Comparison of ENCODE assay signal across 8 cellular contexts in genomic region chr4:39365360-39365759, GRCh38. TPM values are rescaled to one million over a fixed set of nuclear protein-coding genes. Genes with fewer than 3 reads are reported as not detected.
DNase-seq lines count a peak whose midpoint lies in the region; ATAC-seq, FAIRE-seq and TF ChIP-seq lines count a peak whose summit lies in the region.

No MANE protein-coding gene starts in this region.

- peaks cover 33% of the 10 kb centered on the region for H3K4me1 ChIP-seq in left ventricle myocardium inferior
- H3K4me1 ChIP-seq in astrocyte (ENCODE audit: insufficient read depth, low read length), result peaks cover 5% of the 10 kb centered on the region
- H3K4me1 ChIP-seq in aorta (ENCODE audit: control insufficient read depth in 1 of 2, insufficient read depth in 2 of 2, low read length in 2 of 2), result peaks cover 0 to 3% of the 10 kb centered on the region in 2 donors

- H3K36me3 ChIP-seq in left ventricle myocardium inferior, result peaks cover 4% of the 10 kb centered on the region
- no peaks in the 10 kb centered on the region for H3K36me3 ChIP-seq in astrocyte (ENCODE audit: insufficient read depth, low read length)
- H3K36me3 ChIP-seq in aorta (ENCODE audit: control insufficient read depth in 1 of 2, insufficient read depth in 2 of 2, low read length in 1 of 2), result no peaks in the 10 kb centered on the region

- DNase-seq in left ventricle myocardium inferior (no peak), Right ventricle myocardium inferior (ENCODE audit: missing footprints) (no peak), astrocyte (ENCODE audit: low read depth) (no peak), memory B cell (ENCODE audit: low spot score in 2 of 2) (no peak), aorta (no peak)

- H3K27ac ChIP-seq in left ventricle myocardium inferior (replicated peaks) (peak overlapping the region; percentile 80), astrocyte (ENCODE audit: low read depth, low read length) (peak overlapping the region; percentile 90), aorta (ENCODE audit: low read depth in 1 of 2, low read length in 2 of 2) (peak overlapping the region in 1 of 2 donors; percentile 49)

- H3K9me3 ChIP-seq in left ventricle myocardium inferior (replicated peaks) (no peaks in the 10 kb centered on the region), astrocyte (ENCODE audit: insufficient read depth, low read depth, low read length) (no peaks in the 10 kb centered on the region), aorta (ENCODE audit: control insufficient read depth, low read length) (no peaks in the 10 kb centered on the region)

- H3K4me1 Mint-ChIP-seq in astrocyte (ENCODE audit: low read depth, unreplicated experiment) (peaks cover 3% of the 10 kb centered on the region), memory B cell (peaks cover 23% of the 10 kb centered on the region)

- peaks cover 2% of the 10 kb centered on the region for H3K36me3 Mint-ChIP-seq in astrocyte (ENCODE audit: low read depth, unreplicated experiment)
- peaks cover under 1% of the 10 kb centered on the region for H3K36me3 Mint-ChIP-seq in memory B cell

- FAIRE-seq in astrocyte (lab: Jason Lieb, UNC), result no peak

- H3K27ac Mint-ChIP-seq in astrocyte (ENCODE audit: unreplicated experiment), result peak overlapping the region; percentile 85
- peak overlapping the region; percentile 94 for H3K27ac Mint-ChIP-seq in memory B cell

- intact Hi-C loops in left ventricle myocardium inferior (cut with micrococcal nuclease), result no loop called here
- intact Hi-C loops in Right ventricle myocardium inferior (cut with DNase I), result no loop called here
- intact Hi-C loops in aorta (cut with DNase I), result loop anchor here in 1 of 2 donors (10.0 kb wide), 1 partner anchor 89 kb away; the partner anchor contains the start of genes LIAS and RPL9

- peak overlapping the region; percentile 100 for H2AFZ ChIP-seq in astrocyte (ENCODE audit: low read depth, low read length)

- no peak for ATAC-seq in Right ventricle myocardium inferior
- ATAC-seq in memory B cell (ENCODE audit: low read depth), result no peak
- ATAC-seq in aorta (ENCODE audit: low FRiP score), result no peak
- ATAC-seq in GM18502 (IDR thresholded peaks at IDR 0.05; ENCODE audit: poor library complexity, unreplicated experiment), result no peak
- no peak for ATAC-seq in HG02970 (IDR thresholded peaks at IDR 0.05; ENCODE audit: low FRiP score, unreplicated experiment)
- no peak for ATAC-seq in HG03108 (IDR thresholded peaks at IDR 0.05; ENCODE audit: unreplicated experiment)

- H4K20me1 ChIP-seq in astrocyte (ENCODE audit: insufficient read depth, low read length), result no peaks in the 10 kb centered on the region

- WGBS in aorta, 2 donors, result 8% methylated on average over 7 of the region's 7 CpGs

- H3K4me2 ChIP-seq in astrocyte (ENCODE audit: low read length), result peak overlapping the region; percentile 99

- peak overlapping the region; percentile 96 for H3K9ac ChIP-seq in astrocyte (ENCODE audit: low read length)

- H3K9me3 Mint-ChIP-seq in astrocyte (ENCODE audit: unreplicated experiment) (peaks cover 4% of the 10 kb centered on the region), memory B cell (peaks cover 2% of the 10 kb centered on the region)

- H3K79me2 ChIP-seq in astrocyte (ENCODE audit: insufficient read depth, low read length), result peaks cover 60% of the 10 kb centered on the region

- H3K4me3 Mint-ChIP-seq in astrocyte (ENCODE audit: unreplicated experiment) (peak overlapping the region; percentile 96), memory B cell (peak overlapping the region; percentile 93)

- no peaks in the 10 kb centered on the region for H3K27me3 ChIP-seq in left ventricle myocardium inferior (ENCODE audit: low read depth)
- no peaks in the 10 kb centered on the region for H3K27me3 ChIP-seq in astrocyte (ENCODE audit: insufficient read depth, low read length)
- H3K27me3 ChIP-seq in aorta (ENCODE audit: control insufficient read depth in 1 of 2, insufficient read depth in 2 of 2, low read length in 1 of 2), result no peaks in the 10 kb centered on the region

- H3K27me3 Mint-ChIP-seq in astrocyte (ENCODE audit: low read depth, unreplicated experiment) (no peaks in the 10 kb centered on the region), memory B cell (no peaks in the 10 kb centered on the region)

- peak overlapping the region; percentile 90 for H3K4me3 ChIP-seq in left ventricle myocardium inferior
- H3K4me3 ChIP-seq in astrocyte (ENCODE audit: insufficient read depth, low read depth, low read length), result peak overlapping the region; percentile 99
- H3K4me3 ChIP-seq in aorta (ENCODE audit: low read length in 2 of 2), result peak overlapping the region; percentile 60 to 66

- no peak for TF ChIP-seq CTCF in left ventricle myocardium inferior (IDR thresholded peaks at IDR 0.05; ENCODE audit: borderline replicate concordance)
- TF ChIP-seq CTCF in astrocyte (IDR thresholded peaks at IDR 0.05; ENCODE audit: insufficient read depth, low read depth, low read length), result no peak

RNA-seq across cellular contexts. Expression of gene RFC1, which starts 0.8 kb away (rescaled TPM):
- total RNA-seq in left ventricle myocardium inferior (22.0 TPM), Right ventricle myocardium inferior (23.9 TPM), astrocyte (32.7 and 40.2 TPM in 2 replicates), aorta (10 to 100 TPM; 36.3 to 58.3 TPM)
- polyA plus RNA-seq in aorta, result 10 to 100 TPM; 13.0 to 14.1 TPM

RNA-seq across cellular contexts. Expression of gene KLB, which starts 41.4 kb away (rescaled TPM):
- total RNA-seq in left ventricle myocardium inferior (not detected), Right ventricle myocardium inferior (0.30 TPM), astrocyte (not detected in 2 replicates), aorta (not detected)
- polyA plus RNA-seq in aorta, result under 1 TPM in 1 of 2 donors, not detected in 1; 0.13 TPM
